Comparison of ENCODE assay signal across 20 cellular contexts in genomic region chr6:140806431-140806830, GRCh38.
"Had no signal": no experiment of that assay in that cellular context is flagged by ENCODE, and none has a peak within 500 bp of the region (broad histone marks: within the 10 kb centered on the region; RNA-seq: fewer than 3 reads in every experiment).

No MANE protein-coding gene starts in this region.

- H3K27me3 Mint-ChIP-seq: stimulated activated memory B cell treated with anti-CD40 and anti-IgM and Interleukin-4, amounts not matched to agents 10 μg/mL and 1 μg/mL and 100 μg/mL, for 72 hours had no signal

- H3K4me2 ChIP-seq: smooth muscle cell had no signal

- H3K4me3 ChIP-seq: adrenal gland, body of pancreas, lung, smooth muscle cell, transverse colon had no signal

- H3K27ac Mint-ChIP-seq: activated CD4-positive, alpha-beta T cell treated with anti-CD3 and anti-CD28 coated beads, Interleukin-2, amount 10 ng/mL, durations not matched to agents 24 days and 14 days; activated T-helper 17 cell treated with anti-CD3 and anti-CD28 coated beads, Interleukin-2, amount 50 U/mL, for 72 hours; naive thymus-derived CD4-positive, alpha-beta T cell; stimulated activated memory B cell treated with anti-CD40 and anti-IgM and Interleukin-4, amounts not matched to agents 10 μg/mL and 1 μg/mL and 100 μg/mL, for 72 hours; T-helper 17 cell; WTC11 had no signal

- H3K4me1 Mint-ChIP-seq: stimulated activated memory B cell treated with anti-CD40 and anti-IgM and Interleukin-4, amounts not matched to agents 10 μg/mL and 1 μg/mL and 100 μg/mL, for 72 hours; WTC11 had no signal

- H3K4me1 ChIP-seq: body of pancreas, transverse colon had no signal

- H3K36me3 ChIP-seq: adrenal gland, neutrophil, transverse colon had no signal

- ATAC-seq: activated T-helper 17 cell treated with anti-CD3 and anti-CD28 coated beads, Interleukin-2, amount 50 U/mL, for 72 hours; body of pancreas; left cardiac atrium; naive thymus-derived CD4-positive, alpha-beta T cell; right cardiac atrium; stimulated activated memory B cell treated with anti-CD40 and anti-IgM and Interleukin-4, amounts not matched to agents 10 μg/mL and 1 μg/mL and 100 μg/mL, for 72 hours; T-helper 17 cell; WTC11 had no signal

- H3K9me3 Mint-ChIP-seq: activated CD4-positive, alpha-beta T cell treated with anti-CD3 and anti-CD28 coated beads, Interleukin-2, amount 10 ng/mL, durations not matched to agents 24 days and 14 days; activated T-helper 17 cell treated with anti-CD3 and anti-CD28 coated beads, Interleukin-2, amount 50 U/mL, for 72 hours; stimulated activated memory B cell treated with anti-CD40 and anti-IgM and Interleukin-4, amounts not matched to agents 10 μg/mL and 1 μg/mL and 100 μg/mL, for 72 hours had no signal

- H3K9me3 ChIP-seq: adrenal gland, body of pancreas, neutrophil, transverse colon had no signal

- H3K27ac ChIP-seq: adrenal gland, body of pancreas, neutrophil, transverse colon had no signal

- DNase-seq: activated CD4-positive, alpha-beta T cell treated with anti-CD3 and anti-CD28 coated beads, Interleukin-2, amount 10 ng/mL, durations not matched to agents 24 days and 14 days; activated naive CD4-positive, alpha-beta T cell treated with anti-CD3 and anti-CD28 coated beads, Interleukin-2, amount 50 U/mL, for 16 hours; adrenal gland; body of pancreas; central memory CD4-positive, alpha-beta T cell; cortex of kidney; effector memory CD4-positive, alpha-beta T cell; erythroblast; hypothalamus; left cardiac atrium; naive thymus-derived CD4-positive, alpha-beta T cell; right cardiac atrium; T-helper 17 cell; transverse colon had no signal

- H3K4me3 Mint-ChIP-seq: activated CD4-positive, alpha-beta T cell treated with anti-CD3 and anti-CD28 coated beads, Interleukin-2, amount 10 ng/mL, durations not matched to agents 24 days and 14 days; activated T-helper 17 cell treated with anti-CD3 and anti-CD28 coated beads, Interleukin-2, amount 50 U/mL, for 72 hours; naive thymus-derived CD4-positive, alpha-beta T cell; stimulated activated memory B cell treated with anti-CD40 and anti-IgM and Interleukin-4, amounts not matched to agents 10 μg/mL and 1 μg/mL and 100 μg/mL, for 72 hours; T-helper 17 cell; WTC11 had no signal

- H3K36me3 Mint-ChIP-seq: naive thymus-derived CD4-positive, alpha-beta T cell; stimulated activated memory B cell treated with anti-CD40 and anti-IgM and Interleukin-4, amounts not matched to agents 10 μg/mL and 1 μg/mL and 100 μg/mL, for 72 hours; WTC11 had no signal

- H3K27me3 ChIP-seq: adrenal gland, body of pancreas, neutrophil, transverse colon had no signal
